11 cellular contexts compared by ENCODE assay signal in the genomic region with DNA sequence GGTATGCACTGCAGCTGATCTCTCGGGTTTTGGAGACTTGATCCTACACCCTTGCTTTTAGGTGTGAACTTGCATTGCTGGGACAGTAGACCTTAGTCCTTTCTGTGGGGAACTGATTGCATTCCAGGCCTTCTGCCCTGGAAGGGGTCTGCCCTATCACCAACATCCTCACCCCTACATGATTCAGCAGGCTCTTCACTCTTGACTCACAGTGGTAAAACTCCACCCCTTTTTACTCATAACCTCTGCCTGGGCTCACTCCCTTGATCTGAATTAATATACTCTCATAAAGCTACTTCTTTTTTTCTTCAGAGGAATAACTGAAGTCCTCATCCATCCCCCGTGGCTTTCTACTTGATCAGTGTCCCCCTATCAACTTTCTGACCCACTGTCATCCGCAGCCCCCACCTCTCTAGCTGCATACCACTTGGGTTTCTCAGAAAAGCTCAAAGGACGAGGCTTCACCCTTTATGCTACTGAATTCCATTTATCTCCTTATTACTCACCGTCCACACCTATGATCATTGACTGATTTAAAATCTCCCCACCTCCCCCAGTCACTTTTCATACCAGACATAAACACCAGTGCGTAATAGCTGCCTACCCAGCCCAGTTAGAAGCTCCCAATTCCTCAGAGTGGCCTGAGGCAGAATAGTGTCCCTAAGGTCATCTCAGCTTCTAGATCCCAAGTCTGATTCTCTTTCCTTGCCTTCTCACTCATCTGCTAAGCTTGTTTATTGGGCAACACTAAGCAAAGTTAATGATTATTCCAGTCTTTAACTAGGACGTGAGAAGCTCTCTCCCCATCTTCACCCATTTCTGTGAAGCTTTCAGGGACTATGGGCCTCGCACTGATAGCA. TPM values are rescaled to one million over a fixed set of nuclear protein-coding genes. Genes with fewer than 3 reads are reported as not detected.
DNase-seq lines count a peak whose midpoint lies in the region; ATAC-seq lines count a peak whose summit lies in the region.
"Had no signal": no experiment of that assay in that cellular context is flagged by ENCODE, and none has a peak within 500 bp of the region (broad histone marks: within the 10 kb centered on the region; RNA-seq: fewer than 3 reads in every experiment).

No MANE protein-coding gene starts in this region.

- peaks cover 47% of the 10 kb centered on the region for H3K4me1 ChIP-seq in SJSA1 (replicated peaks)

- no peaks in the 10 kb centered on the region for H3K27me3 ChIP-seq in SJSA1 (replicated peaks)

- peaks cover 40% of the 10 kb centered on the region for H3K4me1 Mint-ChIP-seq in stimulated activated naive CD8-positive, alpha-beta T cell treated with anti-CD3 and anti-CD28 coated beads, Interleukin-15, Interleukin-2, amounts not matched to agents 100 ng/mL and 50 ng/mL, for 24 hours (ENCODE audit: low read depth)

- H3K36me3 ChIP-seq in SJSA1 = no peaks in the 10 kb centered on the region

- peak overlapping the region; percentile 39 for H3K27ac ChIP-seq in SJSA1

- no peak for DNase-seq in activated naive CD4-positive, alpha-beta T cell treated with anti-CD3 and anti-CD28 coated beads, Interleukin-2, amount 50 U/mL, for 72 hours (ENCODE audit: low spot score in 2 of 2)
- no peak for DNase-seq in activated naive CD4-positive, alpha-beta T cell treated with Interleukin-2 at 50 U/mL for 16 hours
- DNase-seq in SJSA1 (ENCODE audit: low read depth in 1 of 2, low spot score in 2 of 2) (peak; percentile 50 to 51), NCI-H446 (lab: John Stamatoyannopoulos, UW) (no peak), putamen (ENCODE audit: low spot score) (no peak)
- DNase-seq in effector CD4-positive, alpha-beta T cell = no peak
- DNase-seq: C1 segment of cervical spinal cord, Karpas-422 had no signal

- no peaks in the 10 kb centered on the region for H3K9me3 Mint-ChIP-seq in activated naive CD4-positive, alpha-beta T cell treated with anti-CD3 and anti-CD28 coated beads, Interleukin-2, amount 50 U/mL, for 72 hours
- H3K9me3 Mint-ChIP-seq in stimulated activated naive CD8-positive, alpha-beta T cell treated with anti-CD3 and anti-CD28 coated beads, Interleukin-15, Interleukin-2, amounts not matched to agents 100 ng/mL and 50 ng/mL, for 24 hours = no peaks in the 10 kb centered on the region

- no peaks in the 10 kb centered on the region for H3K36me3 Mint-ChIP-seq in activated naive CD4-positive, alpha-beta T cell treated with anti-CD3 and anti-CD28 coated beads, Interleukin-2, amount 50 U/mL, for 72 hours
- H3K36me3 Mint-ChIP-seq in stimulated activated naive CD8-positive, alpha-beta T cell treated with anti-CD3 and anti-CD28 coated beads, Interleukin-15, Interleukin-2, amounts not matched to agents 100 ng/mL and 50 ng/mL, for 24 hours (ENCODE audit: low read depth) = no peaks in the 10 kb centered on the region

- no peaks in the 10 kb centered on the region for H3K27me3 Mint-ChIP-seq in stimulated activated naive CD8-positive, alpha-beta T cell treated with anti-CD3 and anti-CD28 coated beads, Interleukin-15, Interleukin-2, amounts not matched to agents 100 ng/mL and 50 ng/mL, for 24 hours

- peak overlapping the region in 1 of 2 donors; percentile 52 for H3K27ac Mint-ChIP-seq in activated naive CD4-positive, alpha-beta T cell treated with anti-CD3 and anti-CD28 coated beads, Interleukin-2, amount 50 U/mL, for 72 hours
- peak overlapping the region; percentile 74 for H3K27ac Mint-ChIP-seq in stimulated activated naive CD8-positive, alpha-beta T cell treated with anti-CD3 and anti-CD28 coated beads, Interleukin-15, Interleukin-2, amounts not matched to agents 100 ng/mL and 50 ng/mL, for 24 hours

- H3K4me3 Mint-ChIP-seq in stimulated activated naive CD8-positive, alpha-beta T cell treated with anti-CD3 and anti-CD28 coated beads, Interleukin-15, Interleukin-2, amounts not matched to agents 100 ng/mL and 50 ng/mL, for 24 hours = no peak overlapping the region

- no peak overlapping the region for H3K4me3 ChIP-seq in SJSA1

- H3K9me3 ChIP-seq in SJSA1 (replicated peaks) = 0 out of 2 replicates have a peak, but pooled peaks cover 3% of the 10 kb centered on the region

- ATAC-seq in activated naive CD4-positive, alpha-beta T cell treated with anti-CD3 and anti-CD28 coated beads, Interleukin-2, amount 50 U/mL, for 72 hours = peak; percentile 94 to 99
- peak; percentile 91 for ATAC-seq in esophagus mucosa
- ATAC-seq: Panc1 had no signal

RNA-seq across cellular contexts. Expression of a gene that starts 6.9 kb away (rescaled TPM):
- total RNA-seq in activated naive CD4-positive, alpha-beta T cell treated with anti-CD3 and anti-CD28 coated beads, Interleukin-2, amount 50 U/mL, for 72 hours = 1 to 10 TPM; 4.5 to 8.7 TPM
- 24.8 and 26.8 TPM in 2 replicates for total RNA-seq in SJSA1 (2014; rRNA removed; shearing (Covaris generic))
- 4.6 TPM for total RNA-seq in esophagus mucosa

RNA-seq across cellular contexts. Expression of a gene that starts 9.7 kb away (rescaled TPM):
- 10 to 100 TPM in 1 of 2 donors, 1 to 10 TPM in 1; 2.8 to 30.1 TPM for total RNA-seq in activated naive CD4-positive, alpha-beta T cell treated with anti-CD3 and anti-CD28 coated beads, Interleukin-2, amount 50 U/mL, for 72 hours
- 99.8 and 118 TPM in 2 replicates for total RNA-seq in SJSA1 (2014; rRNA removed; shearing (Covaris generic))
- total RNA-seq in esophagus mucosa = 70.1 TPM

Comparison
In these comparisons a context has a peak if more than half of its experiments do, and no peak if none do; other contexts are left out.
1. DNase-seq: peak in SJSA1 (2 of 2); none in activated naive CD4-positive, alpha-beta T cell treated with anti-CD3 and anti-CD28 coated beads, Interleukin-2, amount 50 U/mL, for 72 hours (0 of 2), activated naive CD4-positive, alpha-beta T cell treated with Interleukin-2 at 50 U/mL for 16 hours (single experiment), NCI-H446 (0 of 2), effector CD4-positive, alpha-beta T cell (single experiment) and putamen (single experiment).